Comparison of ENCODE assay signal across 21 cellular contexts in the genomic region with DNA sequence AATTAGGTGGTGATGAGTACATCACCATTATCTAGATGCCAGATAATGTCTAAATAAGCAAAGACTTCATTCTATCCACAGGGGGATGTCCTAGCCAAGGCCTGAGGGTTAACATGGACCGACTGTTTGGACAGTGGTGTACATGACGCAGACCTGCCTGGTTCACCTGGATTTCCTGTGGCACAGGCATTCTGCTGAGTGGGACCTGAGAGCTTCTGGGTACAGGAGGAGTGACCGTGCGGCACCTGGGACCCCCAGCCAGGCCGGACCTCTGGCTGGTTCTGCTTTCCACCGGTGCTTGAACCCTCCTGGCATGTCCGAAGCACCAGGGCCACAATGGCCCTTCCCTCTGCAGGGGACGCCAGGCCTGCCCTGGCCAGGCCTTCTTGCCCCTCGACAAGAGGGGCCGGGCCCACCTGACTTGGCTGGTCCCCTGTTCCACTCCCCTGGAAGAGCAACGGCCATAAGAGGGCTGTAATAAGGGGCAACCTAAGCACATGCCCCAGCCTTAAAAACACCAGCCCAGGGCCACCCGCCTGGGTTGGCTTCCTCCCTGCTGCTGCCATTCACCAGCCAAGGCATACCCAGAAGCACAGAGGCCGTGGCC. TPM values are rescaled to one million over a fixed set of nuclear protein-coding genes. Genes with fewer than 3 reads are reported as not detected.
DNase-seq lines count a peak whose midpoint lies in the region; FAIRE-seq and TF ChIP-seq lines count a peak whose summit lies in the region.
"Had no signal": no experiment of that assay in that cellular context is flagged by ENCODE, and none has a peak within 500 bp of the region (broad histone marks: within the 10 kb centered on the region; RNA-seq: fewer than 3 reads in every experiment).

No MANE protein-coding gene starts in this region.

- H3K4me1 ChIP-seq in H9 (ENCODE audit: insufficient read depth, low read length) (peaks cover 30% of the 10 kb centered on the region; the same call in 1 of the 2 replicates), astrocyte (ENCODE audit: insufficient read depth, low read length) (peaks cover 40% of the 10 kb centered on the region), iPS-18a (ENCODE audit: control insufficient read depth, low read depth, low read length) (peaks cover 77% of the 10 kb centered on the region), suprapubic skin (peaks cover 9% of the 10 kb centered on the region)
- H3K4me1 ChIP-seq: BE2C, SJCRH30 had no signal

- peaks cover 17% of the 10 kb centered on the region for H3K79me1 ChIP-seq in H9 (ENCODE audit: insufficient read depth, low read depth, low read length, poor library complexity, severe bottlenecking)

- WGBS in H9 (ENCODE audit: extremely low coverage, insufficient read length, low lambda C conversion rate) = no CpG with 5 or more reads among the region's 13 CpGs
- 81% methylated on average over 11 of the region's 13 CpGs for WGBS in suprapubic skin

- no peaks in the 10 kb centered on the region; the same call in 1 of the 2 replicates for H3K27me3 Mint-ChIP-seq in H9 (ENCODE audit: low read depth)
- peaks cover 6% of the 10 kb centered on the region for H3K27me3 Mint-ChIP-seq in astrocyte (ENCODE audit: low read depth, unreplicated experiment)

- no peaks in the 10 kb centered on the region for H3K9me3 ChIP-seq in H9 (ENCODE audit: control insufficient read depth, low read depth, low read length)
- no peaks in the 10 kb centered on the region for H3K9me3 ChIP-seq in astrocyte (ENCODE audit: insufficient read depth, low read depth, low read length)
- no peaks in the 10 kb centered on the region for H3K9me3 ChIP-seq in iPS-18a (ENCODE audit: control insufficient read depth, low read depth, low read length)
- H3K9me3 ChIP-seq in suprapubic skin = no peaks in the 10 kb centered on the region
- H3K9me3 ChIP-seq: BE2C, SJCRH30 had no signal

- H3K4me3 Mint-ChIP-seq in H9 (peak overlapping the region; percentile 23 to 74; a peak in 4 of 5 replicates), astrocyte (ENCODE audit: unreplicated experiment) (no peak overlapping the region)
- H3K4me3 Mint-ChIP-seq: CD4-positive, alpha-beta T cell; HFFc6 had no signal

- H2AFZ ChIP-seq in H9 (ENCODE audit: low read length) (no peak overlapping the region), astrocyte (ENCODE audit: low read depth, low read length) (no peak overlapping the region)

- H3K36me3 Mint-ChIP-seq in H9 (ENCODE audit: insufficient read depth in 1 of 3, low read depth in 3 of 3) (peaks cover 24 to 32% (median 25%) of the 10 kb centered on the region in 3 experiments), astrocyte (ENCODE audit: low read depth, unreplicated experiment) (peaks cover 2% of the 10 kb centered on the region)

- no peak for TF ChIP-seq EP300 in suprapubic skin (IDR thresholded peaks at IDR 0.05)

- no peak overlapping the region for H4K5ac ChIP-seq in H9 (ENCODE audit: insufficient read length, low read depth, low read length)

- H3K4me1 Mint-ChIP-seq in H9 (peaks cover 76 to 83% of the 10 kb centered on the region in 2 experiments), astrocyte (ENCODE audit: low read depth, unreplicated experiment) (peaks cover 24% of the 10 kb centered on the region)

- no peak overlapping the region for H3K14ac ChIP-seq in H9 (ENCODE audit: insufficient read depth, low read length)

- peak overlapping the region; percentile 75 for H3K27ac ChIP-seq in H9 (ENCODE audit: insufficient read length, low read depth, low read length)
- H3K27ac ChIP-seq in astrocyte (ENCODE audit: low read depth, low read length) = no peak overlapping the region
- H3K27ac ChIP-seq in iPS-18a (ENCODE audit: low read length) = peak overlapping the region; percentile 32
- peak overlapping the region; percentile 35 for H3K27ac ChIP-seq in suprapubic skin
- H3K27ac ChIP-seq: SJCRH30 had no signal

- H2BK12ac ChIP-seq in H9 (ENCODE audit: insufficient read length, low read depth, low read length) = no peak overlapping the region

- H3K4me3 ChIP-seq in astrocyte (ENCODE audit: insufficient read depth, low read depth, low read length) = no peak overlapping the region
- peak overlapping the region; percentile 50 for H3K4me3 ChIP-seq in iPS-18a (ENCODE audit: low read length)
- no peak overlapping the region for H3K4me3 ChIP-seq in suprapubic skin
- H3K4me3 ChIP-seq: GM12878, SJCRH30 had no signal

- H4K91ac ChIP-seq in H9 (ENCODE audit: insufficient read length, low read depth, low read length) = no peak overlapping the region

- no peak overlapping the region for H3K9ac ChIP-seq in H9 (ENCODE audit: extremely low read depth, insufficient read length, low read length)
- H3K9ac ChIP-seq in astrocyte (ENCODE audit: low read length) = peak overlapping the region; percentile 64
- peak overlapping the region; percentile 20 for H3K9ac ChIP-seq in iPS-18a (ENCODE audit: low read length)

- H3T11ph ChIP-seq in H9 (ENCODE audit: low read length) = no peak overlapping the region

- H2BK120ac ChIP-seq in H9 (ENCODE audit: low read depth, low read length, poor library complexity, severe bottlenecking) = no peak overlapping the region

- H3K23ac ChIP-seq in H9 (ENCODE audit: insufficient read length, low read depth, low read length) = no peak overlapping the region

- H3K27me3 ChIP-seq in H9 (ENCODE audit: insufficient read depth, low read length) = no peaks in the 10 kb centered on the region
- H3K27me3 ChIP-seq in astrocyte (ENCODE audit: insufficient read depth, low read length) = no peaks in the 10 kb centered on the region
- H3K27me3 ChIP-seq in iPS-18a (ENCODE audit: control insufficient read depth, insufficient read depth, low read length) = no peaks in the 10 kb centered on the region
- no peaks in the 10 kb centered on the region for H3K27me3 ChIP-seq in suprapubic skin
- H3K27me3 ChIP-seq: BE2C, SJCRH30 had no signal

- H3K56ac ChIP-seq in H9 (ENCODE audit: insufficient read length, low read depth, low read length) = no peak overlapping the region

- H3K27ac Mint-ChIP-seq in H9 (peak overlapping the region; percentile 81 to 100 (median 98); a peak in 6 of 7 replicates), astrocyte (ENCODE audit: unreplicated experiment) (no peak overlapping the region)
- H3K27ac Mint-ChIP-seq: CD4-positive, alpha-beta T cell; HFFc6 had no signal

- no peaks in the 10 kb centered on the region for H3K36me3 ChIP-seq in astrocyte (ENCODE audit: insufficient read depth, low read length)
- peaks cover 5% of the 10 kb centered on the region for H3K36me3 ChIP-seq in iPS-18a (ENCODE audit: control insufficient read depth, low read depth, low read length)
- no peaks in the 10 kb centered on the region for H3K36me3 ChIP-seq in suprapubic skin
- H3K36me3 ChIP-seq: BE2C, SJCRH30 had no signal

- H2BK15ac ChIP-seq in H9 (ENCODE audit: low read depth, low read length) = no peak overlapping the region

- no peak overlapping the region for H2BK20ac ChIP-seq in H9 (ENCODE audit: low read depth, low read length, poor library complexity, severe bottlenecking)

- no peak overlapping the region for H4K8ac ChIP-seq in H9 (replicated peaks; ENCODE audit: insufficient read length, low read depth, low read length)

- FAIRE-seq in astrocyte (lab: Jason Lieb, UNC) = no peak
- FAIRE-seq: D721Med, GM12878 had no signal

- H3K18ac ChIP-seq in H9 (ENCODE audit: insufficient read length, low read depth, low read length) = no peak overlapping the region

- TF ChIP-seq CTCF in H9 (conservative IDR thresholded peaks at IDR 0.05) (no peak), astrocyte (IDR thresholded peaks at IDR 0.05; ENCODE audit: insufficient read depth, low read depth, low read length) (no peak), suprapubic skin (IDR thresholded peaks at IDR 0.05) (no peak)

- no peak overlapping the region for H2BK5ac ChIP-seq in H9 (ENCODE audit: insufficient read length, low read length)

- DNase-seq in H9 (no peak), astrocyte (ENCODE audit: low read depth) (no peak), suprapubic skin (ENCODE audit: low spot score in 2 of 2) (no peak), NCI-H1930 (lab: John Stamatoyannopoulos, UW) (no peak), COLO829 (ENCODE audit: low spot score) (no peak), amygdala (lab: John Stamatoyannopoulos, UW) (no peak), NCI-H146 treated with DMSO at 0.1 percent for 48 hours (lab: John Stamatoyannopoulos, UW; ENCODE audit: unreplicated experiment) (no peak)
- DNase-seq: BE2C; CD4-positive, alpha-beta T cell; GDM1; HFFc6; Karpas-422; MM.1S; NCI-H1092 treated with DMSO at 0.1 percent for 48 hours; NCI-H187 treated with DMSO at 0.1 percent for 48 hours; NCI-H526 treated with DMSO at 0.1 percent for 48 hours; NK-92 treated with Interleukin-12 subunit alpha and Interleukin-12 subunit beta, amount 100 ng/mL, for 24 hours; SJCRH30 had no signal

- TF ChIP-seq POLR2A in suprapubic skin (IDR thresholded peaks at IDR 0.05) = no peak

- H3K9me3 Mint-ChIP-seq in H9 = no peaks in the 10 kb centered on the region; a peak in 1 of 5 replicates
- H3K9me3 Mint-ChIP-seq in astrocyte (ENCODE audit: unreplicated experiment) = no peaks in the 10 kb centered on the region
- H3K9me3 Mint-ChIP-seq: CD4-positive, alpha-beta T cell; HFFc6 had no signal

- H4K20me1 ChIP-seq in H9 (ENCODE audit: control insufficient read depth, insufficient read depth, insufficient read length) = no peaks in the 10 kb centered on the region
- peaks cover 70% of the 10 kb centered on the region for H4K20me1 ChIP-seq in astrocyte (ENCODE audit: insufficient read depth, low read length)

- no peak overlapping the region for H3K4ac ChIP-seq in H9 (ENCODE audit: low read depth, low read length)

- H2AK5ac ChIP-seq in H9 (ENCODE audit: insufficient read length, low read length) = no peak overlapping the region

- no peaks in the 10 kb centered on the region for H3K23me2 ChIP-seq in H9 (ENCODE audit: insufficient read length, low read depth, low read length, poor library complexity, severe bottlenecking)

- H3K79me2 ChIP-seq in H9 (ENCODE audit: insufficient read depth, low read length) (peaks cover 26% of the 10 kb centered on the region; the same call in 1 of the 2 replicates), astrocyte (ENCODE audit: insufficient read depth, low read length) (peaks cover 76% of the 10 kb centered on the region)

- H3K4me2 ChIP-seq in H9 (ENCODE audit: insufficient read depth, insufficient read length, low read length) (peak overlapping the region; percentile 44), astrocyte (ENCODE audit: low read length) (peak overlapping the region; percentile 79)

RNA-seq across cellular contexts. Expression of gene GFPT2, which starts 8.6 kb away (rescaled TPM):
- total RNA-seq in H9 (2021) (85.0 and 89.8 TPM in 2 replicates), astrocyte (14.6 and 19.0 TPM in 2 replicates), suprapubic skin (1 to 10 TPM; 2.9 to 6.9 (median 4.3) TPM)

RNA-seq across cellular contexts. Expression of gene MAPK9, which starts 52.6 kb away (rescaled TPM):
- total RNA-seq in H9 (2021) (38.6 and 39.7 TPM in 2 replicates), astrocyte (31.6 and 34.0 TPM in 2 replicates), suprapubic skin (10 to 100 TPM; 17.6 to 21.8 (median 19.5) TPM)
